ENCODE assay signal across 8 cellular contexts in the genomic region with DNA sequence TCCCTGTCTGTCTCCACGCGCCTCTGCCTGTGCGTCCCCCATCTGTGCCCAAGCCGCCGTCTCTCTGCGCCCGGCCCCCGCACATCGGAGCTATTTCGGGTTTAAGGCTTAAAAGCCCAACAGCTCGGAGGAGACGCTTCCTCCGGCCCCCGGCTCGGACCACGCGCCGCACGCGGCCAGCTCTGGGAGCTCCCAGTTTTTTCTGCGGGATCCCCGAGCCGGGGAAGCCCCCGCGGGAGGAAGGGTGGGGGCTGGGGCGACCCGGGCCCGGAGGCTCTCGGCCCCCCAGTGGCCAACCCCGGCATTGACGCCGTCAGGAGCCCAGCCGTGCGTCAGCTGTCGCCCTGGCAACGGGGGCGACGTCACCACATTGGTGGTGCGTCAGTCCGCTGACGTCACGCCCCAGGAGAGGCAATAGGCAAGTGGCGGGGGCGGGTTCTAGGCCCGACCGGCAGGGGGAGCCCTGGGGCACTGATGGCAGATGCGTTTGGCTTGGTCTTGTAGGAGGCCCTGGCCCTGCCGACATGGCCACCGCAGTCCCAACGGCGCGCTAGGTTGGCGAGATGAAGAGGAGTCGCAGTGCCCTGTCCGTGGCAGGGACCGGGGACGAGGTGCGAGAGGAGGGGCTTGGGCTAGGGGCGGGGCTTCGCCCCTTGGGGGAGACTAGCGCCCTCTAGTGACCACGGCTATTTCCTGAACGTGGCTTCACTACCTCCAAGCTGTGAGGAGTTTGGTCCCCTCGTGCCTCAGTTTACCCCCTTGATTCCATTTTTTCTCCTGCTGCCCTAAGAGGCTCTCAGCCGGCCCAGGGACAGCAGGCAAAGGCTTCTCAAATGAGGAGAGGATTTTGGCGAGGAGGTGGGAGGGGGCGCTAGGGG. TPM values are rescaled to one million over a fixed set of nuclear protein-coding genes. Genes with fewer than 3 reads are reported as not detected.
DNase-seq lines count a peak whose midpoint lies in the region; ATAC-seq and TF ChIP-seq lines count a peak whose summit lies in the region.

No MANE protein-coding gene starts in this region.

- TF ChIP-seq CTCF in LNCAP (IDR thresholded peaks at IDR 0.05) = peak; percentile 86
- peak in 3 of 4 experiments; percentile 55 to 80 (median 65) for TF ChIP-seq CTCF in gastroesophageal sphincter (IDR thresholded peaks at IDR 0.05)
- peak in 2 of 3 donors; percentile 81 to 92 for TF ChIP-seq CTCF in omental fat pad (IDR thresholded peaks at IDR 0.05)
- TF ChIP-seq CTCF in testis (IDR thresholded peaks at IDR 0.05) = peak; percentile 77 to 86 (median 80)

- TF ChIP-seq POLR2A in gastroesophageal sphincter (IDR thresholded peaks at IDR 0.05) = no peak
- no peak for TF ChIP-seq POLR2A in testis (IDR thresholded peaks at IDR 0.05)

- H3K36me3 ChIP-seq in SJCRH30 (no peaks in the 10 kb centered on the region), gastroesophageal sphincter (no peaks in the 10 kb centered on the region), testis (ENCODE audit: low read depth, missing control alignments) (no peaks in the 10 kb centered on the region)

- H3K27ac ChIP-seq in SJCRH30 = no peak overlapping the region
- peak overlapping the region in 1 of 4 donors; percentile 49 for H3K27ac ChIP-seq in gastroesophageal sphincter
- H3K27ac ChIP-seq in testis = no peak overlapping the region

- H3K9me3 ChIP-seq in SJCRH30 (replicated peaks) (no peaks in the 10 kb centered on the region), gastroesophageal sphincter (peaks cover 0 to 14% (median 0%) of the 10 kb centered on the region in 3 donors), testis (no peaks in the 10 kb centered on the region)

- peak; percentile 47 for ATAC-seq in GM21529 (IDR thresholded peaks at IDR 0.05; ENCODE audit: unreplicated experiment)
- ATAC-seq in gastroesophageal sphincter = peak; percentile 71
- peak; percentile 72 for ATAC-seq in omental fat pad (ENCODE audit: low FRiP score)

- H3K4me1 ChIP-seq in SJCRH30 (peaks cover 19% of the 10 kb centered on the region), gastroesophageal sphincter (peaks cover 0 to 50% (median 30%) of the 10 kb centered on the region in 3 donors), testis (no peaks in the 10 kb centered on the region)

- H3K27me3 ChIP-seq in SJCRH30 (no peaks in the 10 kb centered on the region), gastroesophageal sphincter (peaks cover 77% of the 10 kb centered on the region), testis (no peaks in the 10 kb centered on the region)

- peak overlapping the region; percentile 54 for H3K4me3 ChIP-seq in SJCRH30
- H3K4me3 ChIP-seq in gastroesophageal sphincter = peak overlapping the region; percentile 2 to 40
- H3K4me3 ChIP-seq in testis = peak overlapping the region; percentile 35 to 49

- 10% methylated on average over 2 of the region's 67 CpGs; no CpG with 5 or more reads in 1 of the 2 donors for WGBS in gastroesophageal sphincter (ENCODE audit: low coverage in 1 of 2), 2 donors
- 1 to 4% methylated on average over 18 to 66 of the region's 67 CpGs for WGBS in testis, 2 donors

- intact Hi-C loops in testis (cut with DNase I; ENCODE audit: low total_unique reads) = no loop called here

- DNase-seq in DMS53 treated with DMSO at 0.1 percent for 48 hours (lab: John Stamatoyannopoulos, UW; ENCODE audit: unreplicated experiment) = peak; percentile 59
- peak; percentile 89 to 91 for DNase-seq in SJCRH30
- DNase-seq in activated gamma-delta T cell treated with anti-CD3 and anti-CD28 coated beads, Interleukin-2, amount 50 U/mL, for 16 hours (ENCODE audit: low read depth) = peak; percentile 93
- DNase-seq in omental fat pad (ENCODE audit: low spot score) = peak; percentile 95
- peak; percentile 91 for DNase-seq in testis

- no peak for TF ChIP-seq EP300 in gastroesophageal sphincter (IDR thresholded peaks at IDR 0.05)

RNA-seq across cellular contexts. Expression of a gene that starts 3.7 kb away (rescaled TPM):
- total RNA-seq in SJCRH30 (2014; rRNA removed; shearing (Covaris generic)) = 3.7 and 4.2 TPM in 2 replicates
- total RNA-seq in gastroesophageal sphincter (10 to 100 TPM in 2 of 4 donors, 1 to 10 TPM in 2; 7.3 to 22.5 (median 10.0) TPM), omental fat pad (10 to 100 TPM in 3 of 4 donors, 1 to 10 TPM in 1; 9.8 to 30.3 (median 16.2) TPM), testis (10 to 100 TPM; 20.1 to 35.0 TPM)
- polyA plus RNA-seq in testis (ENCODE audit: insufficient read depth, low read depth, low replicate concordance) = 35.4 TPM

RNA-seq across cellular contexts. Expression of a gene that starts 13.3 kb away (rescaled TPM):
- total RNA-seq in SJCRH30 (2014; rRNA removed; shearing (Covaris generic)) = 118 and 130 TPM in 2 replicates
- total RNA-seq in gastroesophageal sphincter = 100 to 1,000 TPM; 144 to 177 (median 162) TPM
- 100 to 1,000 TPM; 146 to 308 (median 195) TPM for total RNA-seq in omental fat pad
- 100 to 1,000 TPM; 160 to 210 TPM for total RNA-seq in testis
- polyA plus RNA-seq in testis (ENCODE audit: insufficient read depth, low read depth, low replicate concordance) = 170 TPM

RNA-seq across cellular contexts. Expression of a gene that starts 36.2 kb away (rescaled TPM):
- total RNA-seq in SJCRH30 (2014; rRNA removed; shearing (Covaris generic)) = 45.8 and 56.1 TPM in 2 replicates
- 10 to 100 TPM; 40.8 to 77.2 (median 53.9) TPM for total RNA-seq in gastroesophageal sphincter
- 100 to 1,000 TPM in 1 of 4 donors, 10 to 100 TPM in 3; 60.2 to 137 (median 76.9) TPM for total RNA-seq in omental fat pad
- total RNA-seq in testis = 100 to 1,000 TPM; 112 to 113 TPM
- 47.6 TPM for polyA plus RNA-seq in testis (ENCODE audit: insufficient read depth, low read depth, low replicate concordance)
